In the genomic region with DNA sequence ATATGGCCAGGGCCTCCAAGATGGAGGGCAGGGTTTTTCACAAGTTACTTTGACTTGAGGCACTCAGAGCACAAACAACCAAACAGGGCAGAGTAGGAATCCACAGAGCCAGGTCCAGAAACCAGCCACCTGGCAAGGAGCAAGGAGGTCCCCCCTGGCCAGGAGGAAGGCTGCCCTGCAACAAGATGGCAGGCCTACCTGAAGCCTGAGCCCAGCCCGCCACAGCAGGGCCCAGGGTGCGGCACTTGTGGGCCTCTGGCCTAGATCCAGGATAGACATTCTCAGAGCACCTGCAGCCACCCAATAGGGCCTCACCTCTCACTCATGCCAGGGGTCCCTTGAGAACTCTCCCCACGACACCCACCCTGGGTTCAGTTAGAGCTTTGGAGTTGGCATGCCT, we compare ENCODE assay signal across 13 cellular contexts. TPM values are rescaled to one million over a fixed set of nuclear protein-coding genes. Genes with fewer than 3 reads are reported as not detected.
A peak's percentile ranks its signal among the peaks of the same experiment; 100 is the strongest.
DNase-seq lines count a peak whose midpoint lies in the region; ATAC-seq and TF ChIP-seq lines count a peak whose summit lies in the region.
"Had no signal": no experiment of that assay in that cellular context is flagged by ENCODE, and none has a peak within 500 bp of the region (broad histone marks: within the 10 kb centered on the region; RNA-seq: fewer than 3 reads in every experiment).

No MANE protein-coding gene starts in this region.

- H2BK20ac ChIP-seq in H9 (ENCODE audit: low read depth, low read length, poor library complexity, severe bottlenecking) = no peak overlapping the region

- H2BK5ac ChIP-seq in H9 (ENCODE audit: insufficient read length, low read length) = no peak overlapping the region

- TF ChIP-seq CTCF in H9 (conservative IDR thresholded peaks at IDR 0.05) (no peak), neural progenitor cell (IDR thresholded peaks at IDR 0.05) (no peak), adrenal gland (IDR thresholded peaks at IDR 0.05) (no peak), MM.1S (IDR thresholded peaks at IDR 0.05; ENCODE audit: low read length) (no peak)

- intact Hi-C loops in adrenal gland (cut with DNase I) = no loop called here

- no CpG with 5 or more reads among the region's 3 CpGs for WGBS in H9 (ENCODE audit: extremely low coverage, insufficient read length, low lambda C conversion rate)
- WGBS in adrenal gland, 4 donors = 93 to 100% methylated on average over 3 of the region's 3 CpGs; no CpG with 5 or more reads in 2 of the 4 donors

- H3F3A ChIP-seq in neural progenitor cell (ENCODE audit: low read depth) = no peaks in the 10 kb centered on the region
- H3F3A ChIP-seq in MM.1S (ENCODE audit: insufficient read depth, low read length) = peaks cover 14% of the 10 kb centered on the region

- H3K9me3 Mint-ChIP-seq in CD4-positive, CD25-positive, alpha-beta regulatory T cell = peaks cover 0 to 2% (median 0%) of the 10 kb centered on the region in 7 donors
- H3K9me3 Mint-ChIP-seq in H9 = no peaks in the 10 kb centered on the region
- H3K9me3 Mint-ChIP-seq in activated naive CD8-positive, alpha-beta T cell treated with anti-CD3 and anti-CD28 coated beads, Interleukin-2, amount 50 U/mL, for 24 hours = no peaks in the 10 kb centered on the region
- no peaks in the 10 kb centered on the region for H3K9me3 Mint-ChIP-seq in neural progenitor cell

- no peaks in the 10 kb centered on the region for H3K36me3 ChIP-seq in CD4-positive, CD25-positive, alpha-beta regulatory T cell (ENCODE audit: control insufficient read depth, insufficient read depth, low read length)
- H3K36me3 ChIP-seq in neural progenitor cell (no peaks in the 10 kb centered on the region), adrenal gland (replicated peaks in 1 of 2) (no peaks in the 10 kb centered on the region), MM.1S (replicated peaks; ENCODE audit: insufficient read depth, low read length) (no peaks in the 10 kb centered on the region)

- H4K20me1 ChIP-seq in H9 (ENCODE audit: control insufficient read depth, insufficient read depth, insufficient read length) (no peaks in the 10 kb centered on the region), neural progenitor cell (ENCODE audit: low read depth) (no peaks in the 10 kb centered on the region), MM.1S (ENCODE audit: insufficient read depth, low read length) (no peaks in the 10 kb centered on the region)

- H2AFZ ChIP-seq in H9 (ENCODE audit: low read length) = no peak overlapping the region
- H2AFZ ChIP-seq in neural progenitor cell (replicated peaks) = no peak overlapping the region
- no peak overlapping the region for H2AFZ ChIP-seq in MM.1S (ENCODE audit: low read length)

- H3K36me3 Mint-ChIP-seq in CD4-positive, CD25-positive, alpha-beta regulatory T cell = peaks cover 15% of the 10 kb centered on the region
- peaks cover 0 to 2% (median 0%) of the 10 kb centered on the region in 3 experiments; a peak in 1 of 7 replicates for H3K36me3 Mint-ChIP-seq in H9 (ENCODE audit: insufficient read depth in 1 of 3, low read depth in 3 of 3)
- H3K36me3 Mint-ChIP-seq in activated naive CD8-positive, alpha-beta T cell treated with anti-CD3 and anti-CD28 coated beads, Interleukin-2, amount 50 U/mL, for 24 hours (ENCODE audit: low read depth) = peaks cover 12% of the 10 kb centered on the region
- peaks cover 9% of the 10 kb centered on the region for H3K36me3 Mint-ChIP-seq in neural progenitor cell

- ATAC-seq in CD4-positive, CD25-positive, alpha-beta regulatory T cell (ENCODE audit: low read depth in 2 of 2) = no peak
- ATAC-seq in activated naive CD8-positive, alpha-beta T cell treated with anti-CD3 and anti-CD28 coated beads, Interleukin-2, amount 50 U/mL, for 24 hours = no peak
- ATAC-seq in HG02642 (IDR thresholded peaks at IDR 0.05; ENCODE audit: poor library complexity, unreplicated experiment) = no peak
- no peak for ATAC-seq in GM18502 (IDR thresholded peaks at IDR 0.05; ENCODE audit: poor library complexity, unreplicated experiment)
- ATAC-seq: HCT116, mucosa of descending colon had no signal

- no peaks in the 10 kb centered on the region for H3K79me2 ChIP-seq in H9 (ENCODE audit: insufficient read depth, low read length)
- no peaks in the 10 kb centered on the region for H3K79me2 ChIP-seq in neural progenitor cell (ENCODE audit: low read depth)
- H3K79me2 ChIP-seq in MM.1S (ENCODE audit: low read length) = no peaks in the 10 kb centered on the region

- no peak overlapping the region for H2BK120ac ChIP-seq in H9 (ENCODE audit: low read depth, low read length, poor library complexity, severe bottlenecking)

- H3T11ph ChIP-seq in H9 (ENCODE audit: low read length) = no peak overlapping the region

- H3K27ac ChIP-seq in CD4-positive, CD25-positive, alpha-beta regulatory T cell (ENCODE audit: insufficient read depth, low read length, poor library complexity, severe bottlenecking) = peak overlapping the region; percentile 93
- H3K27ac ChIP-seq in H9 (ENCODE audit: insufficient read length, low read depth, low read length) = no peak overlapping the region
- H3K27ac ChIP-seq in neural progenitor cell = no peak overlapping the region
- H3K27ac ChIP-seq in adrenal gland = no peak overlapping the region
- H3K27ac ChIP-seq in MM.1S (ENCODE audit: low read length) = no peak overlapping the region
- H3K27ac ChIP-seq: C4-2B had no signal

- H3K9ac ChIP-seq in H9 (ENCODE audit: extremely low read depth, insufficient read length, low read length) (no peak overlapping the region), neural progenitor cell (peak overlapping the region; percentile 62), MM.1S (ENCODE audit: low read length) (no peak overlapping the region)

- H2AK5ac ChIP-seq in H9 (ENCODE audit: insufficient read length, low read length) = no peak overlapping the region

- H3K56ac ChIP-seq in H9 (ENCODE audit: insufficient read length, low read depth, low read length) = no peak overlapping the region

- H4K91ac ChIP-seq in H9 (ENCODE audit: insufficient read length, low read depth, low read length) = no peak overlapping the region

- no peak overlapping the region for H4K8ac ChIP-seq in H9 (replicated peaks; ENCODE audit: insufficient read length, low read depth, low read length)

- H3K27me3 ChIP-seq in CD4-positive, CD25-positive, alpha-beta regulatory T cell (ENCODE audit: control insufficient read depth, insufficient read depth, low read length) = no peaks in the 10 kb centered on the region
- H3K27me3 ChIP-seq in H9 (ENCODE audit: insufficient read depth, low read length) = no peaks in the 10 kb centered on the region
- H3K27me3 ChIP-seq in neural progenitor cell = no peaks in the 10 kb centered on the region
- H3K27me3 ChIP-seq in adrenal gland = no peaks in the 10 kb centered on the region
- no peaks in the 10 kb centered on the region for H3K27me3 ChIP-seq in MM.1S (replicated peaks; ENCODE audit: insufficient read depth, low read length)

- peak overlapping the region; percentile 96 to 100 (median 99) for H3K27ac Mint-ChIP-seq in CD4-positive, CD25-positive, alpha-beta regulatory T cell
- peak overlapping the region; percentile 64 to 74 (median 70); a peak in 4 of 7 replicates for H3K27ac Mint-ChIP-seq in H9
- H3K27ac Mint-ChIP-seq in activated naive CD8-positive, alpha-beta T cell treated with anti-CD3 and anti-CD28 coated beads, Interleukin-2, amount 50 U/mL, for 24 hours = peak overlapping the region; percentile 98
- H3K27ac Mint-ChIP-seq in neural progenitor cell = peak overlapping the region; percentile 94

- H3K4me1 ChIP-seq in CD4-positive, CD25-positive, alpha-beta regulatory T cell (ENCODE audit: control insufficient read depth, insufficient read depth, low read length, poor library complexity, severe bottlenecking) = peaks cover 66% of the 10 kb centered on the region
- H3K4me1 ChIP-seq in H9 (ENCODE audit: insufficient read depth, low read length) (peaks cover 3% of the 10 kb centered on the region; the same call in 1 of the 2 replicates), neural progenitor cell (peaks cover 22% of the 10 kb centered on the region), adrenal gland (replicated peaks in 1 of 2) (peaks cover 0 to 19% of the 10 kb centered on the region in 2 donors), MM.1S (ENCODE audit: low read length) (peaks cover 34% of the 10 kb centered on the region)

- H3K4me3 ChIP-seq in CD4-positive, CD25-positive, alpha-beta regulatory T cell (ENCODE audit: low read depth, low read length) = no peak overlapping the region
- no peak overlapping the region for H3K4me3 ChIP-seq in neural progenitor cell
- no peak overlapping the region for H3K4me3 ChIP-seq in adrenal gland
- no peak overlapping the region for H3K4me3 ChIP-seq in MM.1S (ENCODE audit: low read length)
- H3K4me3 ChIP-seq: coronary artery, mucosa of descending colon had no signal

- H3K79me1 ChIP-seq in H9 (ENCODE audit: insufficient read depth, low read depth, low read length, poor library complexity, severe bottlenecking) = no peaks in the 10 kb centered on the region

- H2BK12ac ChIP-seq in H9 (ENCODE audit: insufficient read length, low read depth, low read length) = no peak overlapping the region

- no peak for TF ChIP-seq POLR2A in adrenal gland (IDR thresholded peaks at IDR 0.05)

- no peak overlapping the region for H3K18ac ChIP-seq in H9 (ENCODE audit: insufficient read length, low read depth, low read length)

- no peaks in the 10 kb centered on the region for H3K9me3 ChIP-seq in CD4-positive, CD25-positive, alpha-beta regulatory T cell (ENCODE audit: control insufficient read depth in 2 of 2, low read length in 2 of 2)
- H3K9me3 ChIP-seq in H9 (ENCODE audit: control insufficient read depth, low read depth, low read length) (no peaks in the 10 kb centered on the region), neural progenitor cell (ENCODE audit: low read depth) (no peaks in the 10 kb centered on the region), adrenal gland (replicated peaks in 1 of 3) (no peaks in the 10 kb centered on the region), MM.1S (replicated peaks; ENCODE audit: insufficient read depth, low read length) (no peaks in the 10 kb centered on the region)
- H3K9me3 ChIP-seq: mucosa of descending colon had no signal

- no peaks in the 10 kb centered on the region for H3K23me2 ChIP-seq in H9 (ENCODE audit: insufficient read length, low read depth, low read length, poor library complexity, severe bottlenecking)

- H3K4me2 ChIP-seq in H9 (ENCODE audit: insufficient read depth, insufficient read length, low read length) (no peak overlapping the region), neural progenitor cell (no peak overlapping the region), MM.1S (ENCODE audit: low read depth, low read length) (no peak overlapping the region)

- no peaks in the 10 kb centered on the region for H3K27me3 Mint-ChIP-seq in CD4-positive, CD25-positive, alpha-beta regulatory T cell
- no peaks in the 10 kb centered on the region for H3K27me3 Mint-ChIP-seq in H9 (ENCODE audit: low read depth)
- H3K27me3 Mint-ChIP-seq in activated naive CD8-positive, alpha-beta T cell treated with anti-CD3 and anti-CD28 coated beads, Interleukin-2, amount 50 U/mL, for 24 hours = no peaks in the 10 kb centered on the region
- H3K27me3 Mint-ChIP-seq in neural progenitor cell (ENCODE audit: insufficient read depth, low read depth) = peaks cover 12% of the 10 kb centered on the region

- DNase-seq in CD4-positive, CD25-positive, alpha-beta regulatory T cell = no peak
- DNase-seq in H9 (no peak), neural progenitor cell (ENCODE audit: low spot score) (no peak), adrenal gland (no peak), MM.1S (no peak)
- no peak for DNase-seq in activated naive CD8-positive, alpha-beta T cell treated with anti-CD3 and anti-CD28 coated beads, Interleukin-2, amount 50 U/mL, for 24 hours
- DNase-seq: GDM1, mucosa of descending colon had no signal

- H2BK15ac ChIP-seq in H9 (ENCODE audit: low read depth, low read length) = no peak overlapping the region; the same call in 1 of the 2 replicates

- H3K4ac ChIP-seq in H9 (ENCODE audit: low read depth, low read length) = no peak overlapping the region

- no peak overlapping the region for H3K23ac ChIP-seq in H9 (ENCODE audit: insufficient read length, low read depth, low read length)

- no peak overlapping the region for H3K14ac ChIP-seq in H9 (ENCODE audit: insufficient read depth, low read length)

- H4K5ac ChIP-seq in H9 (ENCODE audit: insufficient read length, low read depth, low read length) = no peak overlapping the region

- H3K9me2 ChIP-seq in MM.1S (replicated peaks; ENCODE audit: insufficient read depth, low read length) = no peaks in the 10 kb centered on the region

- peaks cover 14 to 80% (median 46%) of the 10 kb centered on the region in 4 donors for H3K4me1 Mint-ChIP-seq in CD4-positive, CD25-positive, alpha-beta regulatory T cell
- H3K4me1 Mint-ChIP-seq in H9 (peaks cover 21 to 31% of the 10 kb centered on the region in 2 experiments), neural progenitor cell (peaks cover 55% of the 10 kb centered on the region)
- peaks cover 61% of the 10 kb centered on the region for H3K4me1 Mint-ChIP-seq in activated naive CD8-positive, alpha-beta T cell treated with anti-CD3 and anti-CD28 coated beads, Interleukin-2, amount 50 U/mL, for 24 hours

- peak overlapping the region; percentile 22 to 56 (median 46) for H3K4me3 Mint-ChIP-seq in CD4-positive, CD25-positive, alpha-beta regulatory T cell
- no peak overlapping the region for H3K4me3 Mint-ChIP-seq in H9
- H3K4me3 Mint-ChIP-seq in activated naive CD8-positive, alpha-beta T cell treated with anti-CD3 and anti-CD28 coated beads, Interleukin-2, amount 50 U/mL, for 24 hours = no peak overlapping the region
- H3K4me3 Mint-ChIP-seq in neural progenitor cell = no peak overlapping the region

RNA-seq across cellular contexts. Expression of gene SH3BGRL3, which starts 11.5 kb away (rescaled TPM):
- total RNA-seq in CD4-positive, CD25-positive, alpha-beta regulatory T cell = 404 TPM
- polyA plus RNA-seq in CD4-positive, CD25-positive, alpha-beta regulatory T cell = 1,000 to 10,000 TPM; 1,085 to 1,853 (median 1,299) TPM
- total RNA-seq in H9 (2021) (86.2 and 86.3 TPM in 2 replicates), neural progenitor cell (ENCODE audit: low replicate concordance) (15.6 and 41.9 TPM in 2 replicates), adrenal gland (100 to 1,000 TPM in 3 of 8 donors, 10 to 100 TPM in 5; 34.0 to 123 (median 77.9) TPM)
- polyA plus RNA-seq in adrenal gland = 100 to 1,000 TPM; 178 to 350 (median 321) TPM

RNA-seq across cellular contexts. Expression of gene UBXN11, which starts 15.0 kb away (rescaled TPM):
- total RNA-seq in CD4-positive, CD25-positive, alpha-beta regulatory T cell = 30.8 TPM
- polyA plus RNA-seq in CD4-positive, CD25-positive, alpha-beta regulatory T cell = 10 to 100 TPM in 3 of 4 donors, 1 to 10 TPM in 1; 8.1 to 15.2 (median 11.0) TPM
- total RNA-seq in H9 (2021) = 13.1 and 13.7 TPM in 2 replicates
- 5.9 and 10.2 TPM in 2 replicates for total RNA-seq in neural progenitor cell (ENCODE audit: low replicate concordance)
- total RNA-seq in adrenal gland = 10 to 100 TPM in 6 of 8 donors, 1 to 10 TPM in 2; 5.3 to 28.5 (median 13.7) TPM
- polyA plus RNA-seq in adrenal gland = 100 to 1,000 TPM in 1 of 3 donors, 10 to 100 TPM in 1, 1 to 10 TPM in 1; 5.9 to 154 (median 53.1) TPM

RNA-seq across cellular contexts. Expression of gene CD52, which starts 26.3 kb away (rescaled TPM):
- total RNA-seq in CD4-positive, CD25-positive, alpha-beta regulatory T cell = 1,528 TPM
- over 10,000 TPM in 2 of 4 donors, 1,000 to 10,000 TPM in 2; 9,467 to 12,173 (median 10,919) TPM for polyA plus RNA-seq in CD4-positive, CD25-positive, alpha-beta regulatory T cell
- 3.8 and 4.1 TPM in 2 replicates for total RNA-seq in H9 (2021)
- 2.5 and 7.3 TPM in 2 replicates for total RNA-seq in neural progenitor cell (ENCODE audit: low replicate concordance)
- total RNA-seq in adrenal gland = 1 to 10 TPM in 6 of 8 donors, not detected in 2; 3.8 to 8.9 (median 4.8) TPM
- 100 to 1,000 TPM in 1 of 3 donors, 10 to 100 TPM in 2; 13.6 to 239 (median 14.1) TPM for polyA plus RNA-seq in adrenal gland

RNA-seq across cellular contexts. Expression of gene CEP85, which starts 57.4 kb away (rescaled TPM):
- 18.0 TPM for total RNA-seq in CD4-positive, CD25-positive, alpha-beta regulatory T cell
- polyA plus RNA-seq in CD4-positive, CD25-positive, alpha-beta regulatory T cell = 1 to 10 TPM; 6.5 to 9.8 (median 7.7) TPM
- 37.9 and 38.6 TPM in 2 replicates for total RNA-seq in H9 (2021)
- total RNA-seq in neural progenitor cell (ENCODE audit: low replicate concordance) = 41.4 and 54.1 TPM in 2 replicates
- total RNA-seq in adrenal gland = 1 to 10 TPM; 2.6 to 8.7 (median 5.8) TPM
- polyA plus RNA-seq in adrenal gland = 1 to 10 TPM; 2.5 to 6.1 (median 3.1) TPM

Comparison
In these comparisons a context has a peak if more than half of its experiments do, and no peak if none do; other contexts are left out.
1. H3K4me3 Mint-ChIP-seq: peak in CD4-positive, CD25-positive, alpha-beta regulatory T cell (4 of 4); none in H9 (0 of 2), activated naive CD8-positive, alpha-beta T cell treated with anti-CD3 and anti-CD28 coated beads, Interleukin-2, amount 50 U/mL, for 24 hours (single experiment) and neural progenitor cell (single experiment).
2. RNA of gene CD52, which starts 26.3 kb away (total RNA-seq): 1,528 TPM in CD4-positive, CD25-positive, alpha-beta regulatory T cell (single experiment); 2.5 to 7.3 TPM in neural progenitor cell, 3.8 to 8.9 TPM in adrenal gland and 3.8 to 4.1 TPM in H9; every median in the first group is over 100 times any median in the second.
3. Peak in every context shown above with its lines, with median percentiles within 50 percentile points of each other: H3K27ac Mint-ChIP-seq.